Comparison of ENCODE assay signal across 12 cellular contexts in the genomic region with DNA sequence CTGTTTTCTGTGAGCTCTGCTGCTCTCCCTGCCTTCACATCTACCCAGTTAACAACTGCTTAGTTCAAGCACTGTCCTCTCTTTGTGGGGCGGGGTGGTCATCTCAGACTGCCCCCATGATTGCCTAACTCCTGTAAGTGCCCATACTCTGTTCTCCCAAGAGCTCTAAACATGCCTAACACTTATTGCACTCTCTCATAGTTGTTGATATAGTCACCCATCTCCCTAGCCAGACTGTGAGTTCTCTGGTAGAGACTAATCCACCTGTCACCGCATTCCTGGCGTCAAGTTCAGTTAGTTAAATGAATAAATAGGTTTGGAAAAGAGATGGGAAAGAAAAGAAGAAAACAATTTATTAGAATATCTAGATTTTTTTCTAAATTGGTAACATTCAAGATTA. TPM values are rescaled to one million over a fixed set of nuclear protein-coding genes. Genes with fewer than 3 reads are reported as not detected.
A peak's percentile ranks its signal among the peaks of the same experiment; 100 is the strongest.
DNase-seq lines count a peak whose midpoint lies in the region; ATAC-seq and TF ChIP-seq lines count a peak whose summit lies in the region.
"Had no signal": no experiment of that assay in that cellular context is flagged by ENCODE, and none has a peak within 500 bp of the region (broad histone marks: within the 10 kb centered on the region; RNA-seq: fewer than 3 reads in every experiment).

No MANE protein-coding gene starts in this region.

- H3K9me3 ChIP-seq in breast epithelium = no peaks in the 10 kb centered on the region
- H3K9me3 ChIP-seq in lower lobe of right lung = no peaks in the 10 kb centered on the region
- no peaks in the 10 kb centered on the region for H3K9me3 ChIP-seq in tibial artery
- H3K9me3 ChIP-seq: ovary had no signal

- no peak for TF ChIP-seq POLR2A in breast epithelium (IDR thresholded peaks at IDR 0.05)

- H3K27me3 ChIP-seq in breast epithelium (no peaks in the 10 kb centered on the region), lower lobe of right lung (ENCODE audit: low read depth) (no peaks in the 10 kb centered on the region), tibial artery (no peaks in the 10 kb centered on the region)
- H3K27me3 ChIP-seq: ovary had no signal

- DNase-seq in HS-5 (ENCODE audit: low read depth) (peak; percentile 74), breast epithelium (ENCODE audit: low spot score in 2 of 2) (no peak), lower lobe of right lung (no peak), tibial artery (no peak), cerebellar nuclear complex (lab: John Stamatoyannopoulos, UW) (no peak)
- DNase-seq: DMS79, NCI-H1930, OCI-M1 had no signal

- no peak overlapping the region for H3K4me3 ChIP-seq in breast epithelium
- no peak overlapping the region for H3K4me3 ChIP-seq in lower lobe of right lung
- no peak overlapping the region for H3K4me3 ChIP-seq in tibial artery
- H3K4me3 ChIP-seq: ovary had no signal

- H3K4me1 ChIP-seq in breast epithelium = no peaks in the 10 kb centered on the region
- no peaks in the 10 kb centered on the region for H3K4me1 ChIP-seq in lower lobe of right lung
- H3K4me1 ChIP-seq in tibial artery = peaks cover 0 to 28% (median 2%) of the 10 kb centered on the region in 4 donors

- TF ChIP-seq CTCF in breast epithelium (IDR thresholded peaks at IDR 0.05) = no peak
- no peak for TF ChIP-seq CTCF in lower lobe of right lung (IDR thresholded peaks at IDR 0.05)
- no peak for TF ChIP-seq CTCF in tibial artery (IDR thresholded peaks at IDR 0.05)

- ATAC-seq in lower lobe of right lung = peak; percentile 27 to 33
- no peak for ATAC-seq in HG02973 (IDR thresholded peaks at IDR 0.05; ENCODE audit: unreplicated experiment)
- no peak for ATAC-seq in HG03354 (IDR thresholded peaks at IDR 0.05; ENCODE audit: poor library complexity, severe bottlenecking, unreplicated experiment)
- ATAC-seq: esophagus mucosa had no signal

- intact Hi-C loops in breast epithelium (cut with DNase I; ENCODE audit: low total_unique reads) = no loop called here
- intact Hi-C loops in lower lobe of right lung (cut with DNase I) = no loop called here
- intact Hi-C loops in tibial artery (cut with DNase I; ENCODE audit: low total_unique reads) = loop anchor here (5.0 kb wide), 1 partner anchor 387 kb away; the partner anchor contains the start of gene LPAR1

- H3K36me3 ChIP-seq in breast epithelium = no peaks in the 10 kb centered on the region
- no peaks in the 10 kb centered on the region for H3K36me3 ChIP-seq in lower lobe of right lung
- H3K36me3 ChIP-seq in tibial artery = no peaks in the 10 kb centered on the region
- H3K36me3 ChIP-seq: ovary had no signal

- H3K27ac ChIP-seq in breast epithelium (peak overlapping the region; percentile 22 to 75), lower lobe of right lung (no peak overlapping the region), tibial artery (peak overlapping the region; percentile 60 to 64)
- H3K27ac ChIP-seq: ovary had no signal

RNA-seq across cellular contexts. Expression of gene MUSK, which starts 18.3 kb away (rescaled TPM):
- total RNA-seq in breast epithelium (under 1 TPM in 1 of 3 donors, not detected in 2; 0.32 TPM), lower lobe of right lung (3.2 TPM)

Comparison
In these comparisons a context has a peak if more than half of its experiments do, and no peak if none do; other contexts are left out.
1. ATAC-seq: peak in lower lobe of right lung (2 of 2); none in HG02973 (single experiment) and HG03354 (single experiment).